ENCODE assay signal across 8 cellular contexts in the genomic region with DNA sequence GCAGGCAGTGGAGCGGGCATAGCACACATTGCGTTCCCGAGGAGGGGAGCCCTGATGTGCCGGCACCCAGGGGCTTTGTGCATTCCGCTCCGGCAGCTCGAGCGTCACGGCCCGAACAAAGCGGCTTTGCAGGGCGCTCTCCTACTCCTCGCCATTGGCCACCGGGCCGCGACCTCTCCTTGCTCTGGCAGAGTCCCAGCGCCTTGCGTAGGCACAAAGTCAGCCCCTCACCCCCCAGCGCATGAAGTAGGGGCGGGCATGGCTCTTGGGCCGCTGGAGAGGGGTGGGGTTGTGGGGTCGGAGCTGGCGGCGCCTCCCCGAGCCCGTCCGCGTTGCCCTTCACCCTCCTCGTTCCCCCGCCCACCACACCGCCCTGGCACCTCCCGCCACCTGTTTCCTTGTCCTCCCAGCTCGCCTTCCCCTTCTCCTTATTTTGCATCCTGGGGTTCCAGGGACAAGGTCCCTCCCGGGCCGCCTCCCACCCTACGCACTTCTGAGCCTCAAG. TPM values are rescaled to one million over a fixed set of nuclear protein-coding genes. Genes with fewer than 3 reads are reported as not detected.
DNase-seq lines count a peak whose midpoint lies in the region; ATAC-seq and TF ChIP-seq lines count a peak whose summit lies in the region.

No MANE protein-coding gene starts in this region.

- ATAC-seq in HG03439 (IDR thresholded peaks at IDR 0.05; ENCODE audit: unreplicated experiment) (peak; percentile 3), left lobe of liver (peak; percentile 57), HG03521 (IDR thresholded peaks at IDR 0.05; ENCODE audit: unreplicated experiment) (no peak)

- H3K4me3 ChIP-seq in BLaER1 (peak overlapping the region; percentile 95), WERI-Rb-1 (ENCODE audit: low read depth, low read length) (peak overlapping the region; percentile 72), choroid plexus epithelial cell (ENCODE audit: low read depth, low read length) (peak overlapping the region; percentile 77)

- peaks cover 45% of the 10 kb centered on the region for H3K4me1 ChIP-seq in BLaER1

- H3K36me3 ChIP-seq in BLaER1 (peaks cover 24% of the 10 kb centered on the region), WERI-Rb-1 (peaks cover 20% of the 10 kb centered on the region)

- peaks cover 32% of the 10 kb centered on the region; the same call in 1 of the 2 replicates for H4K20me1 ChIP-seq in BLaER1

- TF ChIP-seq CTCF in WERI-Rb-1 (IDR thresholded peaks at IDR 0.05; ENCODE audit: low read depth, low read length) (no peak), choroid plexus epithelial cell (conservative IDR thresholded peaks at IDR 0.05; ENCODE audit: low read depth, low read length) (no peak)

- peak overlapping the region; percentile 90 for H3K4me2 ChIP-seq in BLaER1

- peak; percentile 66 for DNase-seq in WERI-Rb-1
- no peak for DNase-seq in choroid plexus epithelial cell (ENCODE audit: low read depth)
- peak; percentile 96 for DNase-seq in left lobe of liver (ENCODE audit: low spot score)
- DNase-seq in stimulated activated CD4-positive, alpha-beta T cell treated with anti-CD3 and anti-CD28 coated beads, Interleukin-4, amount 100 ng/mL, for 4 hours: peak; percentile 7 to 27
- DNase-seq in kidney glomerular epithelial cell (lab: John Stamatoyannopoulos, UW): no peak

- peak overlapping the region; percentile 93 for H3K27ac ChIP-seq in BLaER1
- peak overlapping the region; percentile 57 for H3K27ac ChIP-seq in WERI-Rb-1

- H3K27me3 ChIP-seq in BLaER1 (no peaks in the 10 kb centered on the region), WERI-Rb-1 (ENCODE audit: insufficient read depth, low read depth, severe bottlenecking) (no peaks in the 10 kb centered on the region)

- peak overlapping the region; percentile 84 for H3K9ac ChIP-seq in BLaER1

- H3K9me3 ChIP-seq in BLaER1 (no peaks in the 10 kb centered on the region), WERI-Rb-1 (ENCODE audit: severe bottlenecking) (no peaks in the 10 kb centered on the region)

RNA-seq across cellular contexts. Expression of a gene that starts 0.8 kb away (rescaled TPM):
- 122 TPM for total RNA-seq in left lobe of liver

Comparison
In these comparisons a context has a peak if more than half of its experiments do, and no peak if none do; other contexts are left out.
1. DNase-seq: peak in WERI-Rb-1 (single experiment), left lobe of liver (single experiment) and stimulated activated CD4-positive, alpha-beta T cell treated with anti-CD3 and anti-CD28 coated beads, Interleukin-4, amount 100 ng/mL, for 4 hours (2 of 2); none in choroid plexus epithelial cell (single experiment) and kidney glomerular epithelial cell (single experiment).
2. Peak in every context shown above with its lines, with median percentiles within 50 percentile points of each other: H3K4me3 ChIP-seq.